8 cellular contexts compared by ENCODE assay signal in the genomic region with DNA sequence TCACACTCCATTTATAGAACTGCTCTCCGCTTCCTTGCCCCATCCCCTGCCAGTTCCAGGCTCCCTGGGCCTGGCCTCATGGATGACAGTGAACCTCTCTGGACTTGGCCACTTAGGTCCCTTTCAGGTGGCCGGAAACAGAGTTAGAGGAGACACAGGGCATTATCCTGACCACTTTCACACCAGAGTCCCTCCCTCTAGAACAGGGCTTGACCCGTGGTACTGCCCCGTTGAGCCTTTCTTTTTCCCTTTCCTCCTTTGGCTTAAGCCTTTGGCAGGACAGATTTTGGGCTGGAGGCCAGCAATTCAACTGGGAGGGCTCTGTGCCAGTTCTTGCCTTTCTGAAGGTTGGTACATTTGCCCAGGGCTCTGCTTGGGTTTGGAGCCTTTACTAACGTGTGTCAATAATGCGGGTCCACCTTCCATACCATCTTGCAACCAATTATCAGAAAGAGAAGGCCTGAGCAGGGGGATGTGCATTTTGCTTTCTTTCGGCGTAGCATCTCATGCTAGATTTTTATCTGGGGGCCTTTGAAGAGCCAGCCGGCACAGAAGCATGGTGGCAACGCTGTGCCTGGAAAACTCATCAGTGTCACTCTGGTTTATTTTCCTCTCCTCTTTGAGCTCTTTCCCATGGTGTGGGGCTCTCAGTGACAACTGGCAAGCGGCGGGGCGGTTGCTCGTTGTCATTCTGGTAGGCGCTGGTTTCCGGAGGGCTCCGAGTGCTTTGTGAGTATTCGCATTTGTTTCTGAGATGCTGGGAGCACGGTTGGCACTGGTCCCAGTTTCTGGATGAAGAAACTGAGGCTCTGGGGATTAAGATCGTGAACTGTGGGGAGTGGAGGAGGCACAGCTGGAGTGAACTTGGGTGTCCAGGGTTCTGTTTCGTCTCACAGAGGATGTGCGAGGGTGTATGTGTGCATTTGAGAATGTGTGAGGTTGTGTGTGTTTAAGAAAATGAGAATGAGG. TPM values are rescaled to one million over a fixed set of nuclear protein-coding genes. Genes with fewer than 3 reads are reported as not detected.
A peak's percentile ranks its signal among the peaks of the same experiment; 100 is the strongest.
DNase-seq lines count a peak whose midpoint lies in the region; ATAC-seq and TF ChIP-seq lines count a peak whose summit lies in the region.

No MANE protein-coding gene starts in this region.

- no peak overlapping the region for H2BK20ac ChIP-seq in H9 (ENCODE audit: low read depth, low read length, poor library complexity, severe bottlenecking)

- no peak for DNase-seq in H9
- DNase-seq in T-helper 17 cell: no peak
- DNase-seq in progenitor cell of endocrine pancreas (ENCODE audit: low spot score, unreplicated experiment): no peak
- DNase-seq in amniotic stem cell (lab: John Stamatoyannopoulos, UW): no peak

- H3T11ph ChIP-seq in H9 (ENCODE audit: low read length): no peak overlapping the region

- H3K9me3 ChIP-seq in H9 (ENCODE audit: control insufficient read depth, low read depth, low read length) (no peaks in the 10 kb centered on the region), T-helper 17 cell (ENCODE audit: control insufficient read depth, low read length, poor library complexity, severe bottlenecking) (no peaks in the 10 kb centered on the region), gastroesophageal sphincter (no peaks in the 10 kb centered on the region)

- H3K36me3 ChIP-seq in gastroesophageal sphincter: peaks cover 0 to 31% of the 10 kb centered on the region in 2 donors

- H2AK5ac ChIP-seq in H9 (ENCODE audit: insufficient read length, low read length): peak overlapping the region; percentile 19

- no peaks in the 10 kb centered on the region for H3K79me1 ChIP-seq in H9 (ENCODE audit: insufficient read depth, low read depth, low read length, poor library complexity, severe bottlenecking)

- H3K4ac ChIP-seq in H9 (ENCODE audit: low read depth, low read length): no peak overlapping the region

- peak overlapping the region in 1 of 2 donors; percentile 22 for H3K4me3 ChIP-seq in gastroesophageal sphincter

- peak overlapping the region; percentile 33; the same call in 1 of the 2 replicates for H2BK15ac ChIP-seq in H9 (ENCODE audit: low read depth, low read length)

- no peak overlapping the region for H3K56ac ChIP-seq in H9 (ENCODE audit: insufficient read length, low read depth, low read length)

- H3K27me3 ChIP-seq in H9 (ENCODE audit: insufficient read depth, low read length) (no peaks in the 10 kb centered on the region), gastroesophageal sphincter (no peaks in the 10 kb centered on the region)

- H2AFZ ChIP-seq in H9 (ENCODE audit: low read length): no peak overlapping the region

- H3K79me2 ChIP-seq in H9 (ENCODE audit: insufficient read depth, low read length): no peaks in the 10 kb centered on the region

- no peak for ATAC-seq in T-helper 17 cell
- ATAC-seq in gastroesophageal sphincter: peak; percentile 31
- ATAC-seq in GM18498 (IDR thresholded peaks at IDR 0.05; ENCODE audit: unreplicated experiment): no peak
- no peak for ATAC-seq in esophagus mucosa
- no peak for ATAC-seq in HG03095 (IDR thresholded peaks at IDR 0.05; ENCODE audit: unreplicated experiment)

- H2BK12ac ChIP-seq in H9 (ENCODE audit: insufficient read length, low read depth, low read length): peak overlapping the region; percentile 12

- H4K5ac ChIP-seq in H9 (ENCODE audit: insufficient read length, low read depth, low read length): no peak overlapping the region

- H3K27ac Mint-ChIP-seq in H9: peak overlapping the region; percentile 89 to 98 (median 90)
- peak overlapping the region; percentile 41 for H3K27ac Mint-ChIP-seq in T-helper 17 cell
- peak overlapping the region; percentile 94 for H3K27ac Mint-ChIP-seq in progenitor cell of endocrine pancreas

- no peak overlapping the region; the same call in 1 of the 2 replicates for H3K14ac ChIP-seq in H9 (ENCODE audit: insufficient read depth, low read length)

- TF ChIP-seq CTCF in H9 (conservative IDR thresholded peaks at IDR 0.05) (no peak), gastroesophageal sphincter (IDR thresholded peaks at IDR 0.05) (no peak), progenitor cell of endocrine pancreas (IDR thresholded peaks at IDR 0.05; ENCODE audit: unreplicated experiment) (no peak)

- no peak overlapping the region for H4K91ac ChIP-seq in H9 (ENCODE audit: insufficient read length, low read depth, low read length)

- H3K4me1 Mint-ChIP-seq in H9 (peaks cover 48 to 57% of the 10 kb centered on the region in 2 experiments), T-helper 17 cell (peaks cover 19% of the 10 kb centered on the region), progenitor cell of endocrine pancreas (ENCODE audit: low read depth) (peaks cover 54% of the 10 kb centered on the region)

- H3K27me3 Mint-ChIP-seq in H9 (ENCODE audit: low read depth): no peaks in the 10 kb centered on the region; the same call in 1 of the 2 replicates
- no peaks in the 10 kb centered on the region for H3K27me3 Mint-ChIP-seq in T-helper 17 cell
- H3K27me3 Mint-ChIP-seq in progenitor cell of endocrine pancreas: no peaks in the 10 kb centered on the region

- no peak overlapping the region for H2BK5ac ChIP-seq in H9 (ENCODE audit: insufficient read length, low read length)

- no peak overlapping the region for H3K23ac ChIP-seq in H9 (ENCODE audit: insufficient read length, low read depth, low read length)

- TF ChIP-seq EP300 in gastroesophageal sphincter (IDR thresholded peaks at IDR 0.05): no peak

- no peak overlapping the region for H3K9ac ChIP-seq in H9 (ENCODE audit: extremely low read depth, insufficient read length, low read length)

- H4K8ac ChIP-seq in H9 (replicated peaks; ENCODE audit: insufficient read length, low read depth, low read length): no peak overlapping the region

- no peak for TF ChIP-seq POLR2A in gastroesophageal sphincter (IDR thresholded peaks at IDR 0.05)

- no peaks in the 10 kb centered on the region for H3K9me3 Mint-ChIP-seq in H9
- no peaks in the 10 kb centered on the region for H3K9me3 Mint-ChIP-seq in progenitor cell of endocrine pancreas (ENCODE audit: low read depth)

- H3K36me3 Mint-ChIP-seq in H9 (ENCODE audit: insufficient read depth in 1 of 3, low read depth in 3 of 3): peaks cover 8 to 16% (median 13%) of the 10 kb centered on the region in 3 experiments; a peak in 6 of 7 replicates
- H3K36me3 Mint-ChIP-seq in T-helper 17 cell (ENCODE audit: low read depth): no peaks in the 10 kb centered on the region
- peaks cover 1% of the 10 kb centered on the region for H3K36me3 Mint-ChIP-seq in progenitor cell of endocrine pancreas (ENCODE audit: insufficient read depth)

- H4K20me1 ChIP-seq in H9 (ENCODE audit: control insufficient read depth, insufficient read depth, insufficient read length): no peaks in the 10 kb centered on the region

- no CpG with 5 or more reads among the region's 22 CpGs for WGBS in H9 (ENCODE audit: extremely low coverage, insufficient read length, low lambda C conversion rate)
- 55 to 58% methylated on average over 8 to 9 of the region's 22 CpGs for WGBS in gastroesophageal sphincter (ENCODE audit: low coverage in 1 of 2), 2 donors

- no peak overlapping the region for H3K4me2 ChIP-seq in H9 (ENCODE audit: insufficient read depth, insufficient read length, low read length)

- H3K4me3 Mint-ChIP-seq in H9 (peak overlapping the region; percentile 38 to 67; a peak in 4 of 5 replicates), T-helper 17 cell (peak overlapping the region; percentile 19), progenitor cell of endocrine pancreas (ENCODE audit: low read depth) (peak overlapping the region; percentile 19)

- no peak overlapping the region for H2BK120ac ChIP-seq in H9 (ENCODE audit: low read depth, low read length, poor library complexity, severe bottlenecking)

- H3K27ac ChIP-seq in H9 (ENCODE audit: insufficient read length, low read depth, low read length): no peak overlapping the region
- peak overlapping the region in 3 of 4 donors; percentile 69 to 76 (median 73) for H3K27ac ChIP-seq in gastroesophageal sphincter

- H3K4me1 ChIP-seq in H9 (ENCODE audit: insufficient read depth, low read length): peaks cover 9% of the 10 kb centered on the region; the same call in 1 of the 2 replicates
- H3K4me1 ChIP-seq in gastroesophageal sphincter: peaks cover 4 to 83% (median 30%) of the 10 kb centered on the region in 3 donors

- H3K18ac ChIP-seq in H9 (ENCODE audit: insufficient read length, low read depth, low read length): peak overlapping the region; percentile 32

- H3K23me2 ChIP-seq in H9 (ENCODE audit: insufficient read length, low read depth, low read length, poor library complexity, severe bottlenecking): no peaks in the 10 kb centered on the region

RNA-seq across cellular contexts. Expression of a gene that starts 23.0 kb away (rescaled TPM):
- 13.5 and 16.1 TPM in 2 replicates for total RNA-seq in H9 (2021)
- 10 to 100 TPM; 39.9 to 59.0 TPM for total RNA-seq in T-helper 17 cell
- total RNA-seq in gastroesophageal sphincter: 10 to 100 TPM; 24.0 to 47.0 (median 37.3) TPM
- 32.1 and 34.1 TPM in 2 replicates for total RNA-seq in progenitor cell of endocrine pancreas
- total RNA-seq in esophagus mucosa: 35.2 TPM

RNA-seq across cellular contexts. Expression of a gene that starts 58.8 kb away (rescaled TPM):
- total RNA-seq in H9 (2021) (26.0 and 26.1 TPM in 2 replicates), T-helper 17 cell (1 to 10 TPM; 5.1 to 8.6 TPM), gastroesophageal sphincter (10 to 100 TPM; 12.3 to 22.8 (median 16.6) TPM), progenitor cell of endocrine pancreas (15.6 and 16.2 TPM in 2 replicates), esophagus mucosa (11.0 TPM)

RNA-seq across cellular contexts. Expression of a gene that starts 59.0 kb away (rescaled TPM):
- total RNA-seq in H9 (2021): 83.0 TPM in 2 replicates
- total RNA-seq in T-helper 17 cell: 10 to 100 TPM; 75.9 to 92.5 TPM
- 10 to 100 TPM; 38.0 to 60.4 (median 53.3) TPM for total RNA-seq in gastroesophageal sphincter
- 61.5 and 66.1 TPM in 2 replicates for total RNA-seq in progenitor cell of endocrine pancreas
- total RNA-seq in esophagus mucosa: 46.6 TPM

Comparison
In these comparisons a context has a peak if more than half of its experiments do, and no peak if none do; other contexts are left out.
1. H3K27ac Mint-ChIP-seq: peak in every context shown above with its lines; median percentile 94 in progenitor cell of endocrine pancreas; 90 in H9; 41 in T-helper 17 cell.